ENCODE assay signal across 17 cellular contexts in genomic region chr3:139620438-139620837, GRCh38.
"Had no signal": no experiment of that assay in that cellular context is flagged by ENCODE, and none has a peak within 500 bp of the region (broad histone marks: within the 10 kb centered on the region; RNA-seq: fewer than 3 reads in every experiment).

No MANE protein-coding gene starts in this region.

- H3K27ac ChIP-seq: heart left ventricle, neural progenitor cell, psoas muscle, right lobe of liver, tibial artery, upper lobe of left lung, uterus had no signal

- H3K9ac ChIP-seq: neural progenitor cell had no signal

- H3K27me3 ChIP-seq: heart left ventricle, neural progenitor cell, right lobe of liver, tibial artery, upper lobe of left lung, uterus had no signal

- H3K36me3 ChIP-seq: heart left ventricle, neural progenitor cell, right lobe of liver, tibial artery, upper lobe of left lung, uterus had no signal

- DNase-seq: dermis blood vessel endothelial cell; heart left ventricle; hippocampal formation; left colon; left ventricle myocardium superior; mesenchymal stem cell; midbrain; occipital lobe; psoas muscle; retina; right lobe of liver; stimulated activated CD4-positive, alpha-beta T cell treated with anti-CD3 and anti-CD28 coated beads, Interleukin-4, amount 100 ng/mL, for 24 hours; tibial artery; upper lobe of left lung; uterus had no signal

- H2AFZ ChIP-seq: neural progenitor cell had no signal

- H3K9me3 ChIP-seq: heart left ventricle, psoas muscle, right lobe of liver, tibial artery, upper lobe of left lung, uterus had no signal

- H3K4me3 ChIP-seq: heart left ventricle, lung, neural progenitor cell, psoas muscle, right lobe of liver, tibial artery, upper lobe of left lung, uterus had no signal

- H3K4me1 ChIP-seq: heart left ventricle, neural progenitor cell, psoas muscle, right lobe of liver, tibial artery, upper lobe of left lung, uterus had no signal

- H3K4me2 ChIP-seq: neural progenitor cell had no signal
